9 cellular contexts compared by ENCODE assay signal in the genomic region with DNA sequence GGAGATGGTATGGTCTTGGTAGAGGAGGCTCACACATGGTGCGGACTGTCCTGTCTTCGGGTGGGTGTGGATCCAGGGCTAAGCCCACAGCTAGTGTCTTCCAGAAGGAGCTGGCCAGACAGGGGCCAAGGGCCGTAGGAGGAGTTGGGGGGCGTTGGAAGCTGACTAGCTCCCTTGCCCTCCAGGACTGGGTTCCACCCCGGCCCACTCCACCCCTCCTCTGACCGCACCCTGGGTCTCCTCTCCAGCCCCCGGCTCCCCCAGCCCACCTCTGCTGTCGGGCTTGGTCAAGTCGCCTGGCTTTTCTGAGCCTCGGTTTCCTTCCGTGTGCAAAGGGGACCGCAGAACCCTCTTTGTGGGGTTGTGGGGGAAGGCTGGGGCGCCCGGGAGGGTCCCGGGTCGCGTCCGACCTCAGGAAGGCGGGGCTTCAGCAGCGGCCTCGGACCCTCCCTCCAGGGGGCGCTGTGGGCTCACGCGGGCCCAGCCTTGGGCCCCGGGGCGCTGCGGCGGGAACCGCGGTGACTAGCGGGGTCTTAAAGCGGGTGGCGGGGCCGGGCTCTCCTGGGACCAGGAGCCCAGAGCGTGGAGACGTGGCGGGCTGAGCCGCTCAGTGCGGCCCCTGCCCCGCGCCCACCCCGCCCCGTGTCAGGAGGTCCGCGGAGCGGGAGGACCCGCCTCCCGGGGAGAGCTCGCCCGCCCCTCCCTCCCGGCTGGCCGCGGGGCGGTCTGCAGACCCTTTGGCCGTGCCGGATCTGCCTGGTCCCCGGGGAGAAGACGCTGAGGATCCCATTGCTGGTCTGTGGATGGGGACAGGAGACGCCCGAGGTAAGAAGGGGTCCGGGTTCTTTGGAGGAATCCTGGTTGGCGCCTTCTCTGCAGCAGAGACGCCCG. TPM values are rescaled to one million over a fixed set of nuclear protein-coding genes. Genes with fewer than 3 reads are reported as not detected.
DNase-seq lines count a peak whose midpoint lies in the region; ATAC-seq, FAIRE-seq and TF ChIP-seq lines count a peak whose summit lies in the region.
"Had no signal": no experiment of that assay in that cellular context is flagged by ENCODE, and none has a peak within 500 bp of the region (broad histone marks: within the 10 kb centered on the region; RNA-seq: fewer than 3 reads in every experiment).

No MANE protein-coding gene starts in this region.

- peak; percentile 60 to 83 (median 76) for TF ChIP-seq CTCF in GM12878 (IDR thresholded peaks at IDR 0.05 in 2 of 3, conservative IDR thresholded peaks at IDR 0.05 in 1 of 3; ENCODE audit: control insufficient read depth in 2 of 3, extremely low read depth in 1 of 3, insufficient read depth in 1 of 3, low read depth in 3 of 3, low read length in 3 of 3)

- WGBS in GM12878 (ENCODE audit: insufficient coverage, insufficient replicate concordance, low lambda C conversion rate, missing lambda C conversion rate), result 14% methylated on average over 20 of the region's 64 CpGs

- H3K4me3 ChIP-seq in GM12878, result peak overlapping the region; percentile 22; the same call in 1 of the 2 replicates
- H3K4me3 ChIP-seq: ovary had no signal

- no peaks in the 10 kb centered on the region for H3K36me3 ChIP-seq in GM12878 (ENCODE audit: control insufficient read depth in 2 of 2, insufficient read depth in 2 of 2, low read length in 1 of 2)
- H3K36me3 ChIP-seq: ovary had no signal

- no peak overlapping the region; the same call in none of the 2 replicates for H3K4me2 ChIP-seq in GM12878 (ENCODE audit: control insufficient read depth, insufficient read depth)

- no peak overlapping the region for H3K27ac ChIP-seq in GM12878 (ENCODE audit: control insufficient read depth, insufficient read depth)
- H3K27ac ChIP-seq: ovary had no signal

- H2AFZ ChIP-seq in GM12878 (ENCODE audit: control insufficient read depth, low read depth, low read length), result no peak overlapping the region

- H3K27me3 Mint-ChIP-seq in T-helper 17 cell, result peaks cover 31% of the 10 kb centered on the region

- intact Hi-C loops in GM12878 (cut with micrococcal nuclease; ENCODE audit: unreplicated experiment), result no loop called here
- intact Hi-C loops in left colon (cut with DNase I, micrococcal nuclease), result no loop called here

- H3K4me1 ChIP-seq in GM12878 (ENCODE audit: control insufficient read depth, insufficient read depth, low read length), result peaks cover 9% of the 10 kb centered on the region

- no TSS peak for BruUV-seq in GM12878 (replicated peaks; lab: Mats Ljungman, UMichigan)

- H3K27me3 ChIP-seq in GM12878 (replicated peaks in 1 of 2; ENCODE audit: control insufficient read depth in 2 of 2, insufficient read depth in 2 of 2, low read length in 1 of 2), result peaks cover 4 to 11% of the 10 kb centered on the region in 2 experiments; a peak in 3 of 4 replicates
- H3K27me3 ChIP-seq: ovary had no signal

- no peak overlapping the region for H3K27ac Mint-ChIP-seq in T-helper 17 cell

- CTCF ChIA-PET in GM12878 (lab: Yijun Ruan, JAX), result interaction anchor here (0.6 to 2.2 kb wide), 10 partner anchors 9 to 552 kb away, joined by 3 to 16 read pairs (median 4); no protein-coding TSS in a partner anchor

- peak overlapping the region; percentile 71 for H3K4me3 Mint-ChIP-seq in T-helper 17 cell

- in situ Hi-C loops in GM12878 (cut with MboI), result no loop called here

- POLR2A ChIA-PET in GM12878 (lab: Charles Lee), result no interaction called here

- H3K36me3 Mint-ChIP-seq in T-helper 17 cell (ENCODE audit: low read depth), result no peaks in the 10 kb centered on the region

- TF ChIP-seq EP300 in GM12878 (IDR thresholded peaks at IDR 0.05; ENCODE audit: borderline replicate concordance in 1 of 2, control insufficient read depth in 1 of 2, low read depth in 2 of 2, low read length in 2 of 2), result no peak

- H3K9me3 ChIP-seq in T-helper 17 cell (ENCODE audit: control insufficient read depth, low read length, poor library complexity, severe bottlenecking), result no peaks in the 10 kb centered on the region
- no peaks in the 10 kb centered on the region for H3K9me3 ChIP-seq in GM12878 (replicated peaks; ENCODE audit: control insufficient read depth, insufficient read depth, low read length)
- H3K9me3 ChIP-seq: ovary had no signal

- FAIRE-seq in HTR-8/SVneo (lab: Jason Lieb, UNC) (peak; percentile 97), GM12878 (lab: Jason Lieb, UNC) (no peak)

- SMC1A ChIA-PET in GM12878 (lab: Charles Lee; ENCODE audit: uncharacterized antibody, unreplicated experiment), result interaction anchor here (1.3 to 1.6 kb wide), 3 partner anchors 10 to 22 kb away, joined by 3 to 5 read pairs (median 3); partner anchors contain the start of genes OPRL1 and RGS19

- no peak for TF ChIP-seq POLR2A in GM12878 (IDR thresholded peaks at IDR 0.05; ENCODE audit: low read depth, low read length)

- peak; percentile 76 for ATAC-seq in T-helper 17 cell
- ATAC-seq in GM12878, result peak; percentile 83
- peak; percentile 38 for ATAC-seq in left colon
- ATAC-seq in HG02973 (IDR thresholded peaks at IDR 0.05; ENCODE audit: unreplicated experiment), result no peak

- H3K4me1 Mint-ChIP-seq in T-helper 17 cell, result peaks cover 14% of the 10 kb centered on the region

- TF ChIP-seq RAD21 in GM12878 (IDR thresholded peaks at IDR 0.05; ENCODE audit: insufficient read depth, low read depth, low read length), result peak; percentile 40

- DNase-seq in CD1c-positive myeloid dendritic cell (ENCODE audit: extremely low spot score) (peak; percentile 65), HTR-8/SVneo (ENCODE audit: insufficient read length, low spot score) (peak; percentile 97), T-helper 17 cell (peak; percentile 53 to 64 (median 61)), GM12878 (ENCODE audit: low read depth, low spot score) (no peak), left colon (peak in 1 of 2 donors; percentile 62), pons (ENCODE audit: low spot score) (no peak)
- peak; percentile 44 to 45 for DNase-seq in stimulated activated CD8-positive, alpha-beta memory T cell treated with anti-CD3 and anti-CD28 coated beads, Interleukin-2, amount 100 ng/mL, for 1 hour (ENCODE audit: low read depth in 2 of 2)

- no peak overlapping the region for H3K9ac ChIP-seq in GM12878 (ENCODE audit: control insufficient read depth, insufficient read depth, low read length)

- H3K79me2 ChIP-seq in GM12878 (ENCODE audit: control insufficient read depth, insufficient read depth, low read length), result no peaks in the 10 kb centered on the region

- RAD21 ChIA-PET in GM12878 (lab: Charles Lee; ENCODE audit: unreplicated experiment), result interaction anchor here (0.6 to 1.3 kb wide), 5 partner anchors 18 to 61 kb away, joined by 3 to 10 read pairs (median 4); no protein-coding TSS in a partner anchor

- no peaks in the 10 kb centered on the region for H4K20me1 ChIP-seq in GM12878 (ENCODE audit: control insufficient read depth, insufficient read depth)

RNA-seq across cellular contexts. Expression of gene NPBWR2, which starts 5.4 kb away (rescaled TPM):
- not detected for total RNA-seq in T-helper 17 cell
- not detected in 2 replicates for total RNA-seq in GM12878 (2013; cell fraction: nucleolus; rRNA removed)
- not detected in 2 replicates for total RNA-seq in GM12878 (2014; rRNA removed)
- not detected in 2 replicates for total RNA-seq in GM12878 (2014; rRNA removed; fragmentation: Illumina TruSeq; extraction: Trizol)
- total RNA-seq in GM12878 (2021), result not detected in 2 replicates
- not detected for polyA plus RNA-seq in GM12878 (2011; ENCODE audit: low read depth)
- not detected in 2 replicates for polyA plus RNA-seq in GM12878 (2011; rRNA removed)
- polyA plus RNA-seq in GM12878 (2011; cell fraction: cytosol; rRNA removed), result not detected in 2 replicates
- 0.07 TPM in 1 of 2 replicates, not detected in the other for polyA plus RNA-seq in GM12878 (2011; cell fraction: nucleus; rRNA removed)
- not detected in 2 replicates for polyA plus RNA-seq in GM12878 (2012)
- polyA plus RNA-seq in GM12878 (2014; fragmentation: Illumina TruSeq; extraction: Trizol), result not detected in 2 replicates
- polyA plus RNA-seq in GM12878 (2014; fragmentation: Nextera tagmentation; extraction: Ambion mirVana), result not detected
- not detected in 2 replicates for polyA plus RNA-seq in GM12878 (2014; rRNA removed)
- polyA plus RNA-seq in GM12878 (2016; fragmentation: Nextera tagmentation; extraction: Ambion mirVana), result not detected
- polyA minus RNA-seq in GM12878 (2011; rRNA and poly(A)+ RNA removed), result not detected in 2 replicates
- polyA minus RNA-seq in GM12878 (2011; cell fraction: cytosol; rRNA and poly(A)+ RNA removed), result not detected in 2 replicates
- polyA minus RNA-seq in GM12878 (2011; cell fraction: nucleus; rRNA and poly(A)+ RNA removed), result 0.24 TPM in 1 of 2 replicates, not detected in the other
- not detected for total RNA-seq in left colon
- total RNA-seq: ovary had no signal
- polyA plus RNA-seq: ovary had no signal

RNA-seq across cellular contexts. Expression of gene LKAAEAR1, which starts 17.8 kb away (rescaled TPM):
- total RNA-seq in T-helper 17 cell (not detected), GM12878 (2014; rRNA removed) (not detected in 2 replicates), GM12878 (2014; rRNA removed; fragmentation: Illumina TruSeq; extraction: Trizol) (not detected in 2 replicates), GM12878 (2021) (not detected in 2 replicates), left colon (not detected)
- not detected in 2 replicates for total RNA-seq in GM12878 (2013; cell fraction: nucleolus; rRNA removed)
- not detected for polyA plus RNA-seq in GM12878 (2011; ENCODE audit: low read depth)
- polyA plus RNA-seq in GM12878 (2011; rRNA removed) (not detected in 2 replicates), GM12878 (2014; fragmentation: Illumina TruSeq; extraction: Trizol) (not detected in 2 replicates), GM12878 (2014; fragmentation: Nextera tagmentation; extraction: Ambion mirVana) (not detected), GM12878 (2014; rRNA removed) (not detected in 2 replicates), GM12878 (2016; fragmentation: Nextera tagmentation; extraction: Ambion mirVana) (not detected)
- polyA plus RNA-seq in GM12878 (2011; cell fraction: cytosol; rRNA removed), result not detected in 2 replicates
- polyA plus RNA-seq in GM12878 (2011; cell fraction: nucleus; rRNA removed), result not detected in 2 replicates
- polyA plus RNA-seq in GM12878 (2012), result not detected in 2 replicates
- not detected in 2 replicates for polyA minus RNA-seq in GM12878 (2011; rRNA and poly(A)+ RNA removed)
- not detected in 2 replicates for polyA minus RNA-seq in GM12878 (2011; cell fraction: cytosol; rRNA and poly(A)+ RNA removed)
- not detected in 2 replicates for polyA minus RNA-seq in GM12878 (2011; cell fraction: nucleus; rRNA and poly(A)+ RNA removed)
- polyA plus RNA-seq: ovary had no signal

RNA-seq across cellular contexts. Expression of gene OPRL1, which starts 22.1 kb away (rescaled TPM):
- 1 to 10 TPM; 1.4 to 2.7 TPM for total RNA-seq in T-helper 17 cell
- total RNA-seq in GM12878 (2013; cell fraction: nucleolus; rRNA removed), result 0.69 and 0.71 TPM in 2 replicates
- total RNA-seq in GM12878 (2014; rRNA removed), result 0.34 and 0.38 TPM in 2 replicates
- 0.09 and 0.14 TPM in 2 replicates for total RNA-seq in GM12878 (2014; rRNA removed; fragmentation: Illumina TruSeq; extraction: Trizol)
- total RNA-seq in GM12878 (2021), result 0.41 and 0.51 TPM in 2 replicates
- polyA plus RNA-seq in GM12878 (2011; ENCODE audit: low read depth), result 0.29 TPM
- 0.14 and 0.38 TPM in 2 replicates for polyA plus RNA-seq in GM12878 (2011; rRNA removed)
- polyA plus RNA-seq in GM12878 (2011; cell fraction: cytosol; rRNA removed), result 0.42 and 0.48 TPM in 2 replicates
- 0.97 and 1.1 TPM in 2 replicates for polyA plus RNA-seq in GM12878 (2011; cell fraction: nucleus; rRNA removed)
- polyA plus RNA-seq in GM12878 (2012), result 0.58 and 0.86 TPM in 2 replicates
- 0.15 TPM in 1 of 2 replicates, not detected in the other for polyA plus RNA-seq in GM12878 (2014; fragmentation: Illumina TruSeq; extraction: Trizol)
- polyA plus RNA-seq in GM12878 (2014; fragmentation: Nextera tagmentation; extraction: Ambion mirVana), result under 1 TPM in 1 of 2 experiments, not detected in 1; 0.04 TPM
- polyA plus RNA-seq in GM12878 (2014; rRNA removed), result 0.27 and 0.36 TPM in 2 replicates
- polyA plus RNA-seq in GM12878 (2016; fragmentation: Nextera tagmentation; extraction: Ambion mirVana), result under 1 TPM; 0.12 to 0.24 TPM
- polyA minus RNA-seq in GM12878 (2011; rRNA and poly(A)+ RNA removed), result 0.37 and 0.88 TPM in 2 replicates
- polyA minus RNA-seq in GM12878 (2011; cell fraction: cytosol; rRNA and poly(A)+ RNA removed), result 0.31 TPM in 1 of 2 replicates, not detected in the other
- polyA minus RNA-seq in GM12878 (2011; cell fraction: nucleus; rRNA and poly(A)+ RNA removed), result 0.19 and 0.24 TPM in 2 replicates
- under 1 TPM; 0.15 to 0.17 TPM for total RNA-seq in left colon

RNA-seq across cellular contexts. Expression of gene RGS19, which starts 22.7 kb away (rescaled TPM):
- total RNA-seq in T-helper 17 cell, result 10 to 100 TPM; 42.8 to 50.9 TPM
- total RNA-seq in GM12878 (2013; cell fraction: nucleolus; rRNA removed), result 36.2 and 39.2 TPM in 2 replicates
- total RNA-seq in GM12878 (2014; rRNA removed), result 56.0 and 62.4 TPM in 2 replicates
- 15.2 and 15.3 TPM in 2 replicates for total RNA-seq in GM12878 (2014; rRNA removed; fragmentation: Illumina TruSeq; extraction: Trizol)
- 47.1 and 51.0 TPM in 2 replicates for total RNA-seq in GM12878 (2021)
- 7.5 TPM for polyA plus RNA-seq in GM12878 (2011; ENCODE audit: low read depth)
- 22.6 and 34.7 TPM in 2 replicates for polyA plus RNA-seq in GM12878 (2011; rRNA removed)
- 51.6 and 94.5 TPM in 2 replicates for polyA plus RNA-seq in GM12878 (2011; cell fraction: cytosol; rRNA removed)
- polyA plus RNA-seq in GM12878 (2011; cell fraction: nucleus; rRNA removed), result 56.1 and 57.8 TPM in 2 replicates
- 39.7 and 39.8 TPM in 2 replicates for polyA plus RNA-seq in GM12878 (2012)
- polyA plus RNA-seq in GM12878 (2014; fragmentation: Illumina TruSeq; extraction: Trizol), result 4.7 and 9.6 TPM in 2 replicates
- polyA plus RNA-seq in GM12878 (2014; fragmentation: Nextera tagmentation; extraction: Ambion mirVana), result 1 to 10 TPM in 1 of 2 experiments, under 1 TPM in 1; 0.82 to 3.3 TPM
- 61.4 and 64.3 TPM in 2 replicates for polyA plus RNA-seq in GM12878 (2014; rRNA removed)
- 10 to 100 TPM; 45.0 to 53.5 TPM for polyA plus RNA-seq in GM12878 (2016; fragmentation: Nextera tagmentation; extraction: Ambion mirVana)
- polyA minus RNA-seq in GM12878 (2011; rRNA and poly(A)+ RNA removed), result 21.4 and 38.2 TPM in 2 replicates
- 21.9 and 23.7 TPM in 2 replicates for polyA minus RNA-seq in GM12878 (2011; cell fraction: cytosol; rRNA and poly(A)+ RNA removed)
- 14.7 and 21.8 TPM in 2 replicates for polyA minus RNA-seq in GM12878 (2011; cell fraction: nucleus; rRNA and poly(A)+ RNA removed)
- total RNA-seq in left colon, result 1 to 10 TPM; 3.4 to 5.9 TPM

RNA-seq across cellular contexts. Expression of gene TCEA2, which starts 39.0 kb away (rescaled TPM):
- total RNA-seq in T-helper 17 cell (10 to 100 TPM; 20.0 to 21.0 TPM), GM12878 (2014; rRNA removed) (13.4 and 17.2 TPM in 2 replicates), GM12878 (2014; rRNA removed; fragmentation: Illumina TruSeq; extraction: Trizol) (8.8 and 9.3 TPM in 2 replicates), GM12878 (2021) (38.0 and 42.5 TPM in 2 replicates), left colon (1 to 10 TPM; 7.9 to 9.9 TPM)
- 10.1 and 12.7 TPM in 2 replicates for total RNA-seq in GM12878 (2013; cell fraction: nucleolus; rRNA removed)
- 23.0 TPM for polyA plus RNA-seq in GM12878 (2011; ENCODE audit: low read depth)
- polyA plus RNA-seq in GM12878 (2011; rRNA removed) (11.4 and 13.2 TPM in 2 replicates), GM12878 (2014; fragmentation: Illumina TruSeq; extraction: Trizol) (2.8 and 10.8 TPM in 2 replicates), GM12878 (2014; fragmentation: Nextera tagmentation; extraction: Ambion mirVana) (10 to 100 TPM in 1 of 2 experiments, 1 to 10 TPM in 1; 3.4 to 12.3 TPM), GM12878 (2014; rRNA removed) (17.8 and 26.0 TPM in 2 replicates), GM12878 (2016; fragmentation: Nextera tagmentation; extraction: Ambion mirVana) (10 to 100 TPM; 21.2 to 22.0 TPM)
- polyA plus RNA-seq in GM12878 (2011; cell fraction: cytosol; rRNA removed), result 25.9 and 26.5 TPM in 2 replicates
- polyA plus RNA-seq in GM12878 (2011; cell fraction: nucleus; rRNA removed), result 84.3 and 88.7 TPM in 2 replicates
- polyA plus RNA-seq in GM12878 (2012), result 27.4 and 30.3 TPM in 2 replicates
- 7.1 and 14.5 TPM in 2 replicates for polyA minus RNA-seq in GM12878 (2011; rRNA and poly(A)+ RNA removed)
- 6.0 and 6.2 TPM in 2 replicates for polyA minus RNA-seq in GM12878 (2011; cell fraction: cytosol; rRNA and poly(A)+ RNA removed)
- 15.2 and 18.4 TPM in 2 replicates for polyA minus RNA-seq in GM12878 (2011; cell fraction: nucleus; rRNA and poly(A)+ RNA removed)

Comparison
In these comparisons a context has a peak if more than half of its experiments do, and no peak if none do; other contexts are left out.
1. DNase-seq: peak in CD1c-positive myeloid dendritic cell (single experiment), HTR-8/SVneo (single experiment), T-helper 17 cell (3 of 3) and stimulated activated CD8-positive, alpha-beta memory T cell treated with anti-CD3 and anti-CD28 coated beads, Interleukin-2, amount 100 ng/mL, for 1 hour (2 of 2); none in GM12878 (single experiment) and pons (single experiment).